ENCODE assay signal across 17 cellular contexts in genomic region chr4:153546273-153546672, GRCh38.
"Had no signal": no experiment of that assay in that cellular context is flagged by ENCODE, and none has a peak within 500 bp of the region (broad histone marks: within the 10 kb centered on the region; RNA-seq: fewer than 3 reads in every experiment).

No MANE protein-coding gene starts in this region.

- H3K27ac Mint-ChIP-seq: neural progenitor cell; T-helper 1 cell treated with Interleukin-12 subunit alpha and Interleukin-12 subunit beta and Interleukin-4 antibody, amounts not matched to agents 30 μg/mL and 1 μg/mL, for 36 hours had no signal

- H3K4me3 ChIP-seq: adrenal gland, heart right ventricle, left ventricle myocardium inferior, neural progenitor cell, pancreas had no signal

- H3K4me1 ChIP-seq: adrenal gland had no signal

- ATAC-seq: heart right ventricle, pancreas had no signal

- H3K27me3 ChIP-seq: adrenal gland, heart right ventricle, neural progenitor cell, pancreas had no signal

- H3K9me3 Mint-ChIP-seq: neural progenitor cell; T-helper 1 cell treated with Interleukin-12 subunit alpha and Interleukin-12 subunit beta and Interleukin-4 antibody, amounts not matched to agents 30 μg/mL and 1 μg/mL, for 36 hours had no signal

- H3K4me3 Mint-ChIP-seq: neural progenitor cell; T-helper 1 cell treated with Interleukin-12 subunit alpha and Interleukin-12 subunit beta and Interleukin-4 antibody, amounts not matched to agents 30 μg/mL and 1 μg/mL, for 36 hours had no signal

- DNase-seq: activated gamma-delta T cell treated with Interleukin-2 at 50 U/mL for 16 hours; activated T-cell treated with anti-CD3 and anti-CD28 coated beads, Interleukin-2, amount 50 U/mL, for 48 hours; adrenal gland; central memory CD4-positive, alpha-beta T cell; cortex of kidney; effector CD8-positive, alpha-beta T cell; heart right ventricle; islet precursor cell; left ventricle myocardium inferior; mesenchymal stem cell; pancreas; retina; stimulated activated CD4-positive, alpha-beta T cell treated with anti-CD3 and anti-CD28 coated beads, Interleukin-15, amount 100 ng/mL, for 24 hours; stimulated activated CD4-positive, alpha-beta T cell treated with anti-CD3 and anti-CD28 coated beads, Interleukin-4, amount 100 ng/mL, for 24 hours; trophoblast cell had no signal

- H3K27ac ChIP-seq: adrenal gland, neural progenitor cell, pancreas had no signal

- H3K9me3 ChIP-seq: adrenal gland, heart right ventricle, left ventricle myocardium inferior, pancreas had no signal

- H3K36me3 ChIP-seq: adrenal gland, left ventricle myocardium inferior, neural progenitor cell, pancreas had no signal
